Comparison of ENCODE assay signal across 13 cellular contexts in the genomic region with DNA sequence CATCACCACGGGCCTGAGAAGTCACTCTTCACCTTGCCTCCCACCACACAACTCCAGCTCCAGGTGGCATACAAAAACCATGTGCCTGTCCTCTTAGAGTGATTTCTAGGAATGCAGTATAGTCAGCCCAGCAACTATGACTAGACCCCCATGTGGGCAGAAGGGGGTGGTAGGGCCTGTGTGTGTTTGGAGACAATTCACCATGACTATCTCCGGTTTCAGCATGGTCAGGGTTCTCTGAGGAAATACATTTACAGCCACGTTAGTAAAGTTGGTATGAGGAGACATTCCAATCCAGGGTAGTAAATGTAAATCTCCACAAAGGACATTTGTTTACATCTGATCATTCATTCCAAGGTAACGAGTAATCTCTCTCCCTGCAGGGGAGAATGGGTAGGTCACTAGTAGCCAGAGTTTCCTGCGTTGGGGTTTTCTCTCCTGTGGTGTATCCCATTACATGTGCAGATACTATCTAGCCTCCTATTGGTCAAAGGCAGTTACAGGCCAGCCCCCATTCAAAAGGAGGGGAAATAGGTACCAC. TPM values are rescaled to one million over a fixed set of nuclear protein-coding genes. Genes with fewer than 3 reads are reported as not detected.
DNase-seq lines count a peak whose midpoint lies in the region; ATAC-seq and TF ChIP-seq lines count a peak whose summit lies in the region.
"Had no signal": no experiment of that assay in that cellular context is flagged by ENCODE, and none has a peak within 500 bp of the region (broad histone marks: within the 10 kb centered on the region; RNA-seq: fewer than 3 reads in every experiment).

No MANE protein-coding gene starts in this region.

- peak overlapping the region; percentile 31 to 35 for H3K27ac Mint-ChIP-seq in effector memory CD8-positive, alpha-beta T cell
- peak overlapping the region; percentile 63 for H3K27ac Mint-ChIP-seq in osteocyte (ENCODE audit: unreplicated experiment)
- H3K27ac Mint-ChIP-seq in activated CD4-positive, alpha-beta T cell treated with anti-CD3 and anti-CD28 coated beads for 36 hours, result no peak overlapping the region

- TF ChIP-seq CTCF in osteocyte (IDR thresholded peaks at IDR 0.05), result no peak

- no peaks in the 10 kb centered on the region for H3K27me3 Mint-ChIP-seq in effector memory CD8-positive, alpha-beta T cell
- H3K27me3 Mint-ChIP-seq in osteocyte (ENCODE audit: unreplicated experiment), result no peaks in the 10 kb centered on the region
- no peaks in the 10 kb centered on the region for H3K27me3 Mint-ChIP-seq in activated CD4-positive, alpha-beta T cell treated with anti-CD3 and anti-CD28 coated beads for 36 hours

- peaks cover 3% of the 10 kb centered on the region for H3K36me3 Mint-ChIP-seq in effector memory CD8-positive, alpha-beta T cell (ENCODE audit: insufficient read depth)
- no peaks in the 10 kb centered on the region for H3K36me3 Mint-ChIP-seq in osteocyte (ENCODE audit: unreplicated experiment)
- peaks cover 6% of the 10 kb centered on the region for H3K36me3 Mint-ChIP-seq in activated CD4-positive, alpha-beta T cell treated with anti-CD3 and anti-CD28 coated beads for 36 hours (ENCODE audit: low read depth)

- intact Hi-C loops in activated CD4-positive, alpha-beta T cell treated with anti-CD3 and anti-CD28 coated beads for 36 hours (cut with DNase I, micrococcal nuclease), result no loop called here

- H3K9me3 Mint-ChIP-seq in effector memory CD8-positive, alpha-beta T cell, result no peaks in the 10 kb centered on the region
- H3K9me3 Mint-ChIP-seq in osteocyte (ENCODE audit: unreplicated experiment), result peaks cover 12% of the 10 kb centered on the region
- H3K9me3 Mint-ChIP-seq in activated CD4-positive, alpha-beta T cell treated with anti-CD3 and anti-CD28 coated beads for 36 hours (ENCODE audit: low read depth), result no peaks in the 10 kb centered on the region

- H3K9ac ChIP-seq in ES-I3 (ENCODE audit: low read depth, low read length), result peak overlapping the region; percentile 23; the same call in 1 of the 2 replicates
- no peak overlapping the region for H3K9ac ChIP-seq in NT2/D1 (ENCODE audit: insufficient read length, low read depth)

- DNase-seq in NT2/D1 (ENCODE audit: low read depth, low spot score) (peak; percentile 28), osteocyte (ENCODE audit: extremely low spot score, unreplicated experiment) (no peak), DMS153 (lab: John Stamatoyannopoulos, UW) (no peak)
- DNase-seq in effector memory CD8-positive, alpha-beta T cell, result no peak
- no peak for DNase-seq in activated CD4-positive, alpha-beta T cell treated with anti-CD3 and anti-CD28 coated beads for 36 hours
- DNase-seq: effector memory CD4-positive, alpha-beta T cell; KG1; NK-92 treated with Interleukin-12 subunit alpha and Interleukin-12 subunit beta, amount 100 ng/mL, for 24 hours; stimulated activated CD4-positive, alpha-beta T cell treated with anti-CD3 and anti-CD28 coated beads, Interleukin-4, amount 100 ng/mL, for 1 hour; upper lobe of right lung had no signal

- no peaks in the 10 kb centered on the region for H3K27me3 ChIP-seq in NT2/D1 (ENCODE audit: insufficient read depth, insufficient read length)
- H3K27me3 ChIP-seq: upper lobe of right lung had no signal

- H3K36me3 ChIP-seq in ES-I3 (ENCODE audit: insufficient read depth, low read length), result no peaks in the 10 kb centered on the region
- H3K36me3 ChIP-seq in NT2/D1 (ENCODE audit: insufficient read depth, insufficient read length, low read length), result no peaks in the 10 kb centered on the region
- H3K36me3 ChIP-seq: upper lobe of right lung had no signal

- no peak for ATAC-seq in effector memory CD8-positive, alpha-beta T cell (replicated peaks)
- ATAC-seq in activated CD4-positive, alpha-beta T cell treated with anti-CD3 and anti-CD28 coated beads for 36 hours, result no peak
- ATAC-seq in GM18502 (IDR thresholded peaks at IDR 0.05; ENCODE audit: poor library complexity, unreplicated experiment) (no peak), GM18861 (IDR thresholded peaks at IDR 0.05; ENCODE audit: unreplicated experiment) (no peak)
- ATAC-seq: upper lobe of right lung had no signal

- H3K4me3 ChIP-seq in NT2/D1 (ENCODE audit: insufficient read length, low read depth), result no peak overlapping the region
- H3K4me3 ChIP-seq: upper lobe of right lung had no signal

- H3K4me1 ChIP-seq in ES-I3 (ENCODE audit: insufficient read depth, low read length) (peaks cover 7% of the 10 kb centered on the region), NT2/D1 (ENCODE audit: insufficient read depth, insufficient read length) (no peaks in the 10 kb centered on the region)
- H3K4me1 ChIP-seq: upper lobe of right lung had no signal

- H3K9me3 ChIP-seq in ES-I3 (ENCODE audit: control insufficient read depth, insufficient read depth, low read length) (no peaks in the 10 kb centered on the region; the same call in 1 of the 2 replicates), NT2/D1 (ENCODE audit: insufficient read depth, low read length) (no peaks in the 10 kb centered on the region; the same call in 1 of the 2 replicates)
- H3K9me3 ChIP-seq: upper lobe of right lung had no signal

- CTCF ChIA-PET in activated CD4-positive, alpha-beta T cell treated with anti-CD3 and anti-CD28 coated beads for 36 hours (lab: Charles Lee), result no interaction called here

- no peak overlapping the region for H3K4me3 Mint-ChIP-seq in effector memory CD8-positive, alpha-beta T cell
- H3K4me3 Mint-ChIP-seq in osteocyte (ENCODE audit: unreplicated experiment), result no peak overlapping the region
- no peak overlapping the region for H3K4me3 Mint-ChIP-seq in activated CD4-positive, alpha-beta T cell treated with anti-CD3 and anti-CD28 coated beads for 36 hours

- POLR2A ChIA-PET in activated CD4-positive, alpha-beta T cell treated with anti-CD3 and anti-CD28 coated beads for 36 hours (lab: Charles Lee), result no interaction called here

- H3K4me1 Mint-ChIP-seq in effector memory CD8-positive, alpha-beta T cell (ENCODE audit: low read depth in 2 of 2), result peaks cover 13 to 15% of the 10 kb centered on the region in 2 donors
- H3K4me1 Mint-ChIP-seq in osteocyte (ENCODE audit: unreplicated experiment), result peaks cover 16% of the 10 kb centered on the region
- H3K4me1 Mint-ChIP-seq in activated CD4-positive, alpha-beta T cell treated with anti-CD3 and anti-CD28 coated beads for 36 hours, result peaks cover 38% of the 10 kb centered on the region

RNA-seq across cellular contexts. Expression of a gene that starts 4.2 kb away (rescaled TPM):
- 22.3 and 23.6 TPM in 2 replicates for total RNA-seq in osteocyte
- 10 to 100 TPM; 41.9 to 42.0 TPM for total RNA-seq in activated CD4-positive, alpha-beta T cell treated with anti-CD3 and anti-CD28 coated beads for 36 hours
